Comparison of ENCODE assay signal across 19 cellular contexts in genomic region chr20:60266184-60266823, GRCh38.
A peak's percentile ranks its signal among the peaks of the same experiment; 100 is the strongest.
DNase-seq lines count a peak whose midpoint lies in the region; ATAC-seq and TF ChIP-seq lines count a peak whose summit lies in the region.
"Had no signal": no experiment of that assay in that cellular context is flagged by ENCODE, and none has a peak within 500 bp of the region (broad histone marks: within the 10 kb centered on the region; RNA-seq: fewer than 3 reads in every experiment).

No MANE protein-coding gene starts in this region.

- DNase-seq in activated naive CD8-positive, alpha-beta T cell treated with anti-CD3 and anti-CD28 coated beads, Interleukin-2, amount 10 ng/mL, durations not matched to agents 7 days and 5 days: no peak
- no peak for DNase-seq in activated naive CD8-positive, alpha-beta T cell treated with anti-CD3 and anti-CD28 coated beads for 36 hours
- peak; percentile 25 for DNase-seq in activated CD8-positive, alpha-beta T cell treated with anti-CD3 and anti-CD28 coated beads, Interleukin-2, amount 10 ng/mL, durations not matched to agents 7 days and 5 days
- DNase-seq in mesenteric fat pad (ENCODE audit: low spot score): no peak
- no peak for DNase-seq in GM19240 (ENCODE audit: insufficient read length, low spot score)
- no peak for DNase-seq in chondrocyte (ENCODE audit: low spot score)
- DNase-seq: DMS79, GM23248, KBM-7, NCI-H1048, NCI-H1436 treated with DMSO at 0.1 percent for 48 hours, NCI-H2081, NCI-H82 had no signal

- H3K4me3 Mint-ChIP-seq in activated naive CD8-positive, alpha-beta T cell treated with anti-CD3 and anti-CD28 coated beads, Interleukin-2, amount 10 ng/mL, durations not matched to agents 7 days and 5 days: no peak overlapping the region
- no peak overlapping the region for H3K4me3 Mint-ChIP-seq in activated naive CD8-positive, alpha-beta T cell treated with anti-CD3 and anti-CD28 coated beads for 36 hours
- no peak overlapping the region for H3K4me3 Mint-ChIP-seq in activated CD8-positive, alpha-beta T cell treated with anti-CD3 and anti-CD28 coated beads, Interleukin-2, amount 10 ng/mL, durations not matched to agents 7 days and 5 days
- no peak overlapping the region for H3K4me3 Mint-ChIP-seq in chondrocyte (ENCODE audit: unreplicated experiment)
- H3K4me3 Mint-ChIP-seq: CD14-positive monocyte had no signal

- POLR2A ChIA-PET in activated naive CD8-positive, alpha-beta T cell treated with anti-CD3 and anti-CD28 coated beads, Interleukin-2, amount 10 ng/mL, durations not matched to agents 7 days and 5 days (lab: Charles Lee): no interaction called here
- POLR2A ChIA-PET in activated CD8-positive, alpha-beta T cell treated with anti-CD3 and anti-CD28 coated beads, Interleukin-2, amount 10 ng/mL, durations not matched to agents 7 days and 5 days (lab: Charles Lee): no interaction called here

- H3K4me1 Mint-ChIP-seq in activated naive CD8-positive, alpha-beta T cell treated with anti-CD3 and anti-CD28 coated beads, Interleukin-2, amount 10 ng/mL, durations not matched to agents 7 days and 5 days: peaks cover 10% of the 10 kb centered on the region
- H3K4me1 Mint-ChIP-seq in activated naive CD8-positive, alpha-beta T cell treated with anti-CD3 and anti-CD28 coated beads for 36 hours: peaks cover 16% of the 10 kb centered on the region
- H3K4me1 Mint-ChIP-seq in activated CD8-positive, alpha-beta T cell treated with anti-CD3 and anti-CD28 coated beads, Interleukin-2, amount 10 ng/mL, durations not matched to agents 7 days and 5 days (ENCODE audit: low read depth): peaks cover 12% of the 10 kb centered on the region
- no peaks in the 10 kb centered on the region for H3K4me1 Mint-ChIP-seq in chondrocyte (ENCODE audit: low read depth)

- CTCF ChIA-PET in activated CD8-positive, alpha-beta T cell treated with anti-CD3 and anti-CD28 coated beads, Interleukin-2, amount 10 ng/mL, durations not matched to agents 7 days and 5 days (lab: Charles Lee): interaction anchor here (1.3 to 6.0 kb wide), 3 partner anchors 57 to 326 kb away, joined by 3 to 47 read pairs (median 4); partner anchors contain the start of genes FAM217B and PPP1R3D

- H3K27ac ChIP-seq in KOPT-K1 (ENCODE audit: low read depth, low read length, poor library complexity, severe bottlenecking) (peak overlapping the region; percentile 100), thymus (ENCODE audit: low read depth) (peak overlapping the region; percentile 85)
- H3K27ac ChIP-seq: GM23248, SK-N-MC had no signal

- 28% methylated on average over 9 of the region's 9 CpGs for WGBS in thymus

- peak overlapping the region; percentile 21 for H3K4me3 ChIP-seq in thymus (ENCODE audit: low read length)
- H3K4me3 ChIP-seq: GM12878, GM23248, SK-N-MC had no signal

- peaks cover 66% of the 10 kb centered on the region for H3K4me1 ChIP-seq in thymus (ENCODE audit: control insufficient read depth, insufficient read depth, low read length)

- TF ChIP-seq CTCF in chondrocyte (IDR thresholded peaks at IDR 0.05): no peak

- peaks cover 2% of the 10 kb centered on the region for H3K27me3 Mint-ChIP-seq in activated naive CD8-positive, alpha-beta T cell treated with anti-CD3 and anti-CD28 coated beads, Interleukin-2, amount 10 ng/mL, durations not matched to agents 7 days and 5 days
- no peaks in the 10 kb centered on the region for H3K27me3 Mint-ChIP-seq in activated naive CD8-positive, alpha-beta T cell treated with anti-CD3 and anti-CD28 coated beads for 36 hours
- peaks cover 5% of the 10 kb centered on the region for H3K27me3 Mint-ChIP-seq in activated CD8-positive, alpha-beta T cell treated with anti-CD3 and anti-CD28 coated beads, Interleukin-2, amount 10 ng/mL, durations not matched to agents 7 days and 5 days (ENCODE audit: low read depth)
- peaks cover 27% of the 10 kb centered on the region for H3K27me3 Mint-ChIP-seq in chondrocyte (ENCODE audit: low read depth)

- ATAC-seq in activated naive CD8-positive, alpha-beta T cell treated with anti-CD3 and anti-CD28 coated beads, Interleukin-2, amount 10 ng/mL, durations not matched to agents 7 days and 5 days (ENCODE audit: low read depth): peak; percentile 33
- no peak for ATAC-seq in activated CD8-positive, alpha-beta T cell treated with anti-CD3 and anti-CD28 coated beads, Interleukin-2, amount 10 ng/mL, durations not matched to agents 7 days and 5 days
- ATAC-seq: GM12878, HCT116 had no signal

- H3K36me3 ChIP-seq in KOPT-K1 (ENCODE audit: insufficient read depth, low read length): peaks cover 25% of the 10 kb centered on the region
- peaks cover 4% of the 10 kb centered on the region for H3K36me3 ChIP-seq in thymus (ENCODE audit: control insufficient read depth, insufficient read depth)

- H3K27ac Mint-ChIP-seq in activated naive CD8-positive, alpha-beta T cell treated with anti-CD3 and anti-CD28 coated beads, Interleukin-2, amount 10 ng/mL, durations not matched to agents 7 days and 5 days: no peak overlapping the region
- H3K27ac Mint-ChIP-seq in activated naive CD8-positive, alpha-beta T cell treated with anti-CD3 and anti-CD28 coated beads for 36 hours: no peak overlapping the region
- H3K27ac Mint-ChIP-seq in activated CD8-positive, alpha-beta T cell treated with anti-CD3 and anti-CD28 coated beads, Interleukin-2, amount 10 ng/mL, durations not matched to agents 7 days and 5 days: no peak overlapping the region
- no peak overlapping the region for H3K27ac Mint-ChIP-seq in chondrocyte (ENCODE audit: unreplicated experiment)
- H3K27ac Mint-ChIP-seq: CD14-positive monocyte had no signal

- H3K9me3 Mint-ChIP-seq in activated naive CD8-positive, alpha-beta T cell treated with anti-CD3 and anti-CD28 coated beads, Interleukin-2, amount 10 ng/mL, durations not matched to agents 7 days and 5 days: no peaks in the 10 kb centered on the region
- H3K9me3 Mint-ChIP-seq in activated naive CD8-positive, alpha-beta T cell treated with anti-CD3 and anti-CD28 coated beads for 36 hours: no peaks in the 10 kb centered on the region
- no peaks in the 10 kb centered on the region for H3K9me3 Mint-ChIP-seq in activated CD8-positive, alpha-beta T cell treated with anti-CD3 and anti-CD28 coated beads, Interleukin-2, amount 10 ng/mL, durations not matched to agents 7 days and 5 days (ENCODE audit: insufficient read depth)
- H3K9me3 Mint-ChIP-seq in chondrocyte (ENCODE audit: low read depth): peaks cover 3% of the 10 kb centered on the region

- no peaks in the 10 kb centered on the region for H3K27me3 ChIP-seq in thymus (ENCODE audit: control insufficient read depth, insufficient read depth)

- H3K9me3 ChIP-seq in KOPT-K1 (ENCODE audit: insufficient read depth, low read length, poor library complexity, severe bottlenecking): no peaks in the 10 kb centered on the region
- no peaks in the 10 kb centered on the region for H3K9me3 ChIP-seq in thymus (ENCODE audit: control insufficient read depth)

- H3K36me3 Mint-ChIP-seq in activated naive CD8-positive, alpha-beta T cell treated with anti-CD3 and anti-CD28 coated beads, Interleukin-2, amount 10 ng/mL, durations not matched to agents 7 days and 5 days: no peaks in the 10 kb centered on the region
- H3K36me3 Mint-ChIP-seq in activated naive CD8-positive, alpha-beta T cell treated with anti-CD3 and anti-CD28 coated beads for 36 hours: peaks cover 2% of the 10 kb centered on the region
- no peaks in the 10 kb centered on the region for H3K36me3 Mint-ChIP-seq in activated CD8-positive, alpha-beta T cell treated with anti-CD3 and anti-CD28 coated beads, Interleukin-2, amount 10 ng/mL, durations not matched to agents 7 days and 5 days (ENCODE audit: low read depth)
- no peaks in the 10 kb centered on the region for H3K36me3 Mint-ChIP-seq in chondrocyte (ENCODE audit: low read depth)
